ENCODE assay signal across 8 cellular contexts in genomic region chr2:121071058-121071504, GRCh38.
DNase-seq lines count a peak whose midpoint lies in the region; ATAC-seq and TF ChIP-seq lines count a peak whose summit lies in the region.

No MANE protein-coding gene starts in this region.

- peak; percentile 94 for TF ChIP-seq CTCF in BJ (IDR thresholded peaks at IDR 0.05; ENCODE audit: insufficient read depth, low read depth, low read length)
- TF ChIP-seq CTCF in WTC11 (IDR thresholded peaks at IDR 0.05): peak; percentile 93
- peak; percentile 99 for TF ChIP-seq CTCF in nephron progenitor cell (IDR thresholded peaks at IDR 0.05)

- no peak for DNase-seq in BJ (ENCODE audit: low read depth)
- DNase-seq in GM19238 (ENCODE audit: insufficient read length, low spot score): peak; percentile 60
- peak; percentile 81 for DNase-seq in NCI-H1694 (lab: John Stamatoyannopoulos, UW)
- peak; percentile 92 for DNase-seq in WTC11 (ENCODE audit: low spot score)
- peak; percentile 93 for DNase-seq in nephron progenitor cell
- no peak for DNase-seq in NCI-H226

- H3K27ac Mint-ChIP-seq in WTC11: no peak overlapping the region
- H3K27ac Mint-ChIP-seq in nephron progenitor cell: no peak overlapping the region

- POLR2A ChIA-PET in BJ (lab: Charles Lee): no interaction called here
- POLR2A ChIA-PET in WTC11 (lab: Charles Lee): interaction anchor here (0.7 kb wide), 1 partner anchor 12 kb away, joined by 4 read pairs; no protein-coding TSS in a partner anchor

- H3K27me3 Mint-ChIP-seq in WTC11 (ENCODE audit: low read depth) (peaks cover 18% of the 10 kb centered on the region), nephron progenitor cell (ENCODE audit: low read depth, poor library complexity) (peaks cover 41% of the 10 kb centered on the region)

- CTCF ChIA-PET in BJ (lab: Yijun Ruan, JAX) (interaction anchor here (0.6 to 3.2 kb wide), 36 partner anchors 9 to 780 kb away, joined by 3 to 91 read pairs (median 4); partner anchors contain the start of gene GLI2), WTC11 (lab: Charles Lee) (interaction anchor here (0.6 to 3.2 kb wide), 25 partner anchors 9 to 409 kb away, joined by 3 to 55 read pairs (median 4); partner anchors contain the start of gene GLI2)

- H3K36me3 ChIP-seq in BJ (ENCODE audit: control insufficient read depth, insufficient read depth, low read length): no peaks in the 10 kb centered on the region

- H3K4me3 Mint-ChIP-seq in WTC11 (no peak overlapping the region), nephron progenitor cell (no peak overlapping the region)

- H3K27me3 ChIP-seq in BJ (ENCODE audit: control insufficient read depth, insufficient read depth, low read length): peaks cover 3% of the 10 kb centered on the region; the same call in 1 of the 2 replicates

- peaks cover 4% of the 10 kb centered on the region; the same call in 1 of the 2 replicates for H3K9me3 Mint-ChIP-seq in WTC11
- H3K9me3 Mint-ChIP-seq in nephron progenitor cell: peaks cover 6% of the 10 kb centered on the region

- ATAC-seq in WTC11: peak; percentile 38
- ATAC-seq in esophagus mucosa: peak; percentile 32
- no peak for ATAC-seq in HG02623 (IDR thresholded peaks at IDR 0.05; ENCODE audit: unreplicated experiment)

- no peak overlapping the region for H3K4me3 ChIP-seq in BJ (ENCODE audit: low read depth, low read length)

- H3K4me1 Mint-ChIP-seq in WTC11 (peaks cover 14% of the 10 kb centered on the region), nephron progenitor cell (peaks cover 8% of the 10 kb centered on the region)

- no peaks in the 10 kb centered on the region for H3K36me3 Mint-ChIP-seq in WTC11
- H3K36me3 Mint-ChIP-seq in nephron progenitor cell (ENCODE audit: low read depth): no peaks in the 10 kb centered on the region

TF ChIP-seq in WTC11, 78 proteins besides CTCF, POLR2A, EP300 and RAD21:
- TF ChIP-seq ZNF423 (CRISPR knock-in tag; IDR thresholded peaks at IDR 0.05): peak; percentile 54
- TF ChIP-seq HMGXB4 (CRISPR knock-in tag; IDR thresholded peaks at IDR 0.05): 0 out of 2 replicates have a peak, but pooled peaks have one; percentile 33
- TF ChIP-seq ZNF396 (CRISPR knock-in tag; IDR thresholded peaks at IDR 0.05; ENCODE audit: borderline replicate concordance): no peak

Comparison
In these comparisons a context has a peak if more than half of its experiments do, and no peak if none do; other contexts are left out.
1. DNase-seq: peak in GM19238 (single experiment), NCI-H1694 (single experiment), WTC11 (single experiment) and nephron progenitor cell (single experiment); none in BJ (single experiment) and NCI-H226 (single experiment).
2. Peak in every context shown above with its lines, with median percentiles within 50 percentile points of each other: CTCF ChIP-seq.